Comparison of ENCODE assay signal across 1 cellular context in genomic region chr3:146250449-146251382, GRCh38.
TF ChIP-seq lines count a peak whose summit lies in the region.

Gene PLSCR4, minus strand, starts transcription at chr3:146251105. Its CDS starts 29,034 bp downstream, at chr3:146222071.

TF ChIP-seq in HepG2, 621 proteins besides CTCF, POLR2A, EP300 and RAD21 (continued from another document and continues in another):
- TF ChIP-seq MLXIP (CRISPR knock-in tag; IDR thresholded peaks at IDR 0.05; ENCODE audit: borderline replicate concordance) (no peak), ZNF781 (CRISPR knock-in tag; IDR thresholded peaks at IDR 0.05; ENCODE audit: borderline replicate concordance, not compliant biosample characterization) (no peak), HNRNPK (IDR thresholded peaks at IDR 0.05; ENCODE audit: low read depth, low read length, poor library complexity, severe bottlenecking) (peak; percentile 16), NFYB (CRISPR knock-in tag; IDR thresholded peaks at IDR 0.05) (no peak), CSRNP1 (CRISPR knock-in tag; IDR thresholded peaks at IDR 0.05) (no peak), NR2F1 (CRISPR knock-in tag; IDR thresholded peaks at IDR 0.05) (no peak), GMEB1 (CRISPR knock-in tag; IDR thresholded peaks at IDR 0.05; ENCODE audit: borderline replicate concordance) (no peak), NPAS2 (CRISPR knock-in tag; IDR thresholded peaks at IDR 0.05; ENCODE audit: borderline replicate concordance) (no peak), SP2 (CRISPR knock-in tag; IDR thresholded peaks at IDR 0.05) (no peak), ZNF160 (CRISPR knock-in tag; IDR thresholded peaks at IDR 0.05) (no peak), SRF (IDR thresholded peaks at IDR 0.05; ENCODE audit: low read depth, low read length) (no peak), E2F2 (CRISPR knock-in tag; IDR thresholded peaks at IDR 0.05; ENCODE audit: borderline replicate concordance) (no peak), PPARG (CRISPR knock-in tag; conservative IDR thresholded peaks at IDR 0.05) (no peak), ZBTB7A (CRISPR knock-in tag; IDR thresholded peaks at IDR 0.05) (no peak), MEF2D (CRISPR knock-in tag; IDR thresholded peaks at IDR 0.05) (no peak), CEBPB (IDR thresholded peaks at IDR 0.05; ENCODE audit: borderline replicate concordance, low read depth, low read length) (no peak), MLLT10 (CRISPR knock-in tag; IDR thresholded peaks at IDR 0.05) (no peak), EZH2 (conservative IDR thresholded peaks at IDR 0.05; ENCODE audit: low read depth, low read length) (no peak), GATAD1 (CRISPR knock-in tag; IDR thresholded peaks at IDR 0.05) (no peak), ZNF768 (CRISPR knock-in tag; IDR thresholded peaks at IDR 0.05) (no peak), CENPX (CRISPR knock-in tag; IDR thresholded peaks at IDR 0.05) (no peak), HNF4A (CRISPR knock-in tag; IDR thresholded peaks at IDR 0.05) (no peak), ZNF773 (CRISPR knock-in tag; IDR thresholded peaks at IDR 0.05; ENCODE audit: borderline replicate concordance) (no peak), KDM3A (CRISPR knock-in tag; IDR thresholded peaks at IDR 0.05; ENCODE audit: low read depth) (no peak), NFKBIZ (CRISPR knock-in tag; IDR thresholded peaks at IDR 0.05) (no peak), ZFAT (CRISPR knock-in tag; conservative IDR thresholded peaks at IDR 0.05) (no peak), SIX1 (CRISPR knock-in tag; IDR thresholded peaks at IDR 0.05; ENCODE audit: borderline replicate concordance) (no peak), ZNF354B (CRISPR knock-in tag; IDR thresholded peaks at IDR 0.05) (no peak), ZNF333 (CRISPR knock-in tag; IDR thresholded peaks at IDR 0.05; ENCODE audit: borderline replicate concordance) (no peak), ZNF776 (CRISPR knock-in tag; IDR thresholded peaks at IDR 0.05) (peak; percentile 62; the same call in 1 of the 2 replicates), ZNF292 (CRISPR knock-in tag; IDR thresholded peaks at IDR 0.05; ENCODE audit: borderline replicate concordance, low read depth) (no peak), NFATC3 (CRISPR knock-in tag; IDR thresholded peaks at IDR 0.05) (no peak), BORCS8-MEF2B (CRISPR knock-in tag; IDR thresholded peaks at IDR 0.05) (0 out of 2 replicates have a peak, but pooled peaks have one; percentile 29), ZNF30 (CRISPR knock-in tag; IDR thresholded peaks at IDR 0.05) (no peak), ZNF713 (CRISPR knock-in tag; IDR thresholded peaks at IDR 0.05) (no peak), ZNF274 (CRISPR knock-in tag; IDR thresholded peaks at IDR 0.05) (0 out of 2 replicates have a peak, but pooled peaks have one; percentile 58), ZNF251 (CRISPR knock-in tag; IDR thresholded peaks at IDR 0.05) (no peak), AHR (CRISPR knock-in tag; IDR thresholded peaks at IDR 0.05) (no peak), MTA1 (CRISPR knock-in tag; IDR thresholded peaks at IDR 0.05; ENCODE audit: borderline replicate concordance) (peak; percentile 56; the same call in 1 of the 2 replicates), KDM2A (CRISPR knock-in tag; IDR thresholded peaks at IDR 0.05; ENCODE audit: borderline replicate concordance, low read depth) (peak; percentile 21; the same call in 1 of the 2 replicates), ZBTB44 (CRISPR knock-in tag; IDR thresholded peaks at IDR 0.05) (no peak), PHB2 (IDR thresholded peaks at IDR 0.05; ENCODE audit: partially characterized antibody) (no peak), RNF2 (conservative IDR thresholded peaks at IDR 0.05; ENCODE audit: low read depth) (peak; percentile 73; the same call in 1 of the 2 replicates), DDIT3 (CRISPR knock-in tag; IDR thresholded peaks at IDR 0.05) (no peak), ZBTB14 (CRISPR knock-in tag; IDR thresholded peaks at IDR 0.05) (no peak), MEIS1 (CRISPR knock-in tag; IDR thresholded peaks at IDR 0.05; ENCODE audit: borderline replicate concordance) (0 out of 2 replicates have a peak, but pooled peaks have one; percentile 23), ARNT2 (CRISPR knock-in tag; IDR thresholded peaks at IDR 0.05; ENCODE audit: low read depth) (peak; percentile 18; the same call in 1 of the 2 replicates), KMT2A (CRISPR knock-in tag; IDR thresholded peaks at IDR 0.05) (no peak), KLF15 (CRISPR knock-in tag; IDR thresholded peaks at IDR 0.05; ENCODE audit: borderline replicate concordance) (no peak), NFIC (IDR thresholded peaks at IDR 0.05; ENCODE audit: low read length) (no peak), YEATS4 (CRISPR knock-in tag; IDR thresholded peaks at IDR 0.05; ENCODE audit: borderline replicate concordance) (0 out of 2 replicates have a peak, but pooled peaks have one; percentile 20), ZNF790 (CRISPR knock-in tag; IDR thresholded peaks at IDR 0.05; ENCODE audit: borderline replicate concordance) (no peak), GATA4 (IDR thresholded peaks at IDR 0.05; ENCODE audit: borderline replicate concordance, low read depth) (no peak), AGO2 (optimal IDR thresholded peaks at IDR 0.05; ENCODE audit: low read depth, low read length) (no peak), ZNF441 (CRISPR knock-in tag; IDR thresholded peaks at IDR 0.05; ENCODE audit: borderline replicate concordance) (0 out of 2 replicates have a peak, but pooled peaks have one; percentile 41), ZNF629 (CRISPR knock-in tag; conservative IDR thresholded peaks at IDR 0.05) (no peak), ZNF18 (CRISPR knock-in tag; IDR thresholded peaks at IDR 0.05; ENCODE audit: insufficient replicate concordance) (no peak)
